1 cellular context compared by ENCODE assay signal in genomic region chr7:101539784-101540183, GRCh38.
TF ChIP-seq lines count a peak whose summit lies in the region.

No MANE protein-coding gene starts in this region.

TF ChIP-seq in H1, 55 proteins besides CTCF, POLR2A, EP300 and RAD21 (continued from another document):
- no peak for TF ChIP-seq USF2 (IDR thresholded peaks at IDR 0.05; ENCODE audit: low read length)
- TF ChIP-seq ASH2L (IDR thresholded peaks at IDR 0.05; ENCODE audit: low read length), result no peak
- no peak for TF ChIP-seq HDAC2 (IDR thresholded peaks at IDR 0.05; ENCODE audit: borderline replicate concordance in 1 of 2, low read depth in 2 of 2, low read length in 2 of 2)
- no peak for TF ChIP-seq SP1 (IDR thresholded peaks at IDR 0.05; ENCODE audit: low read depth, low read length)
